25 cellular contexts compared by ENCODE assay signal in the genomic region with DNA sequence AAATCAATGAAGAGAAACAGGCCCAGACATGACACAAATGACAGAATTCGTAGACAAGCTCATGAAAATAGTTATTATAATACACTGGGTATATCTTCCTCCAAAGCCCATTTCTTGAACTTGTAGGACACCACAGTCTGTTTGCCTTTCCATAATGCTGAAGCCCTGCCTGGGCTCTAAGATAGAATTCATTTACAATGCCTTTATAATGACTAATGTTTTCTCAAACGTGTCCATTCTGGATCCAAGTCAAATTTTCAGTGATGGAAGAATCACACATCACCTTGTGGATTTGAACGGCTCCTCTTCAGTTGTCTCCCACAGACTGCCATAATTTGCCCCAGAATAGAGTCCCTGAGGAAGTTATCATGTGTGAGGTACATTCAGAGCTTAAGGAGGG. TPM values are rescaled to one million over a fixed set of nuclear protein-coding genes. Genes with fewer than 3 reads are reported as not detected.
A peak's percentile ranks its signal among the peaks of the same experiment; 100 is the strongest.
DNase-seq lines count a peak whose midpoint lies in the region; TF ChIP-seq lines count a peak whose summit lies in the region.
"Had no signal": no experiment of that assay in that cellular context is flagged by ENCODE, and none has a peak within 500 bp of the region (broad histone marks: within the 10 kb centered on the region; RNA-seq: fewer than 3 reads in every experiment).

No MANE protein-coding gene starts in this region.

- H3K9me3 ChIP-seq in adipocyte (ENCODE audit: control insufficient read depth, low read length) (peaks cover 4% of the 10 kb centered on the region), spleen (peaks cover 0 to 72% (median 52%) of the 10 kb centered on the region in 8 donors)
- H3K9me3 ChIP-seq: adrenal gland, MG63, testis had no signal

- TF ChIP-seq CTCF in spleen (IDR thresholded peaks at IDR 0.05 in 8 of 11, conservative IDR thresholded peaks at IDR 0.05 in 3 of 11) = no peak

- peak; percentile 21 for DNase-seq in AG20443 (ENCODE audit: low spot score)
- peak; percentile 15 for DNase-seq in HCEC 1CT
- peak; percentile 32 for DNase-seq in adipocyte (ENCODE audit: low read depth)
- DNase-seq in iris pigment epithelial cell (ENCODE audit: low read depth) = peak; percentile 57
- no peak for DNase-seq in KBM-7
- no peak for DNase-seq in MV-4-11 (lab: John Stamatoyannopoulos, UW)
- no peak for DNase-seq in spleen
- DNase-seq: activated CD4-positive, alpha-beta memory T cell treated with anti-CD3 and anti-CD28 coated beads for 36 hours; activated effector memory CD4-positive, alpha-beta T cell treated with anti-CD3 and anti-CD28 coated beads, Interleukin-2, amount 50 U/mL, for 16 hours; adrenal gland; central memory CD4-positive, alpha-beta T cell; COR-L47; erythroblast; H7; left colon; MG63; NCI-H1436; NCI-H2171 treated with DMSO at 0.1 percent for 48 hours; NCI-H774; OCI-M1; stimulated activated CD4-positive, alpha-beta T cell treated with anti-CD3 and anti-CD28 coated beads, Interleukin-1b, Interleukin-23, amount 100 ng/mL, for 48 hours; stimulated activated naive B cell treated with anti-CD40 and anti-IgM and Interleukin-4, amounts not matched to agents 10 μg/mL and 1 μg/mL and 100 μg/mL, for 72 hours; T-helper 17 cell; testis had no signal

- in situ Hi-C loops in KBM-7 (cut with MboI; ENCODE audit: low pct_unique_long_range_greater_than_20kb, low sequenced_read_pairs) = no loop called here

- H3K4me3 ChIP-seq in adipocyte (ENCODE audit: low read length) (no peak overlapping the region), spleen (no peak overlapping the region)
- H3K4me3 ChIP-seq: adrenal gland, MG63, testis had no signal

- WGBS in spleen, 5 donors = 60 to 91% (median 83%) methylated on average over 3 of the region's 3 CpGs

- H3K36me3 ChIP-seq in adipocyte (ENCODE audit: control insufficient read depth, insufficient read depth, low read length, severe bottlenecking) (no peaks in the 10 kb centered on the region), spleen (peaks cover 0 to 11% (median 3%) of the 10 kb centered on the region in 6 donors)
- H3K36me3 ChIP-seq: adrenal gland, MG63 had no signal

- H3K27me3 ChIP-seq in adipocyte (replicated peaks; ENCODE audit: control insufficient read depth, insufficient read depth, low read length) = no peaks in the 10 kb centered on the region
- no peaks in the 10 kb centered on the region for H3K27me3 ChIP-seq in spleen (replicated peaks in 1 of 7)
- H3K27me3 ChIP-seq: adrenal gland, MG63, testis had no signal

- no peak for TF ChIP-seq POLR2A in spleen (IDR thresholded peaks at IDR 0.05)

- no peaks in the 10 kb centered on the region for H3K4me1 ChIP-seq in adipocyte (ENCODE audit: control insufficient read depth, insufficient read depth, low read length)
- no peaks in the 10 kb centered on the region for H3K4me1 ChIP-seq in spleen
- H3K4me1 ChIP-seq: adrenal gland, testis had no signal

- H3K27ac ChIP-seq in spleen = no peak overlapping the region
- H3K27ac ChIP-seq: adrenal gland, testis had no signal

- H3K9ac ChIP-seq in adipocyte (ENCODE audit: low read length) = no peak overlapping the region

- intact Hi-C loops in spleen (cut with DNase I; ENCODE audit: low total_unique reads) = no loop called here

RNA-seq across cellular contexts. Expression of gene CASP8, which starts 38.1 kb away (rescaled TPM):
- total RNA-seq in spleen = 100 to 1,000 TPM in 1 of 7 donors, 10 to 100 TPM in 6; 67.1 to 100 (median 91.8) TPM
- polyA plus RNA-seq in spleen = 10 to 100 TPM; 20.3 to 41.9 (median 29.3) TPM

RNA-seq across cellular contexts. Expression of gene FLACC1, which starts 58.7 kb away (rescaled TPM):
- total RNA-seq in spleen = 1 to 10 TPM; 2.0 to 5.7 (median 3.7) TPM
- under 1 TPM; 0.30 to 0.50 (median 0.32) TPM for polyA plus RNA-seq in spleen
- total RNA-seq: Daoy, H7 had no signal

Comparison
In these comparisons a context has a peak if more than half of its experiments do, and no peak if none do; other contexts are left out.
1. DNase-seq: peak in AG20443 (single experiment), HCEC 1CT (single experiment), adipocyte (single experiment) and iris pigment epithelial cell (single experiment); none in KBM-7 (single experiment), MV-4-11 (single experiment) and spleen (single experiment).